Comparison of ENCODE assay signal across 1 cellular context in the genomic region with DNA sequence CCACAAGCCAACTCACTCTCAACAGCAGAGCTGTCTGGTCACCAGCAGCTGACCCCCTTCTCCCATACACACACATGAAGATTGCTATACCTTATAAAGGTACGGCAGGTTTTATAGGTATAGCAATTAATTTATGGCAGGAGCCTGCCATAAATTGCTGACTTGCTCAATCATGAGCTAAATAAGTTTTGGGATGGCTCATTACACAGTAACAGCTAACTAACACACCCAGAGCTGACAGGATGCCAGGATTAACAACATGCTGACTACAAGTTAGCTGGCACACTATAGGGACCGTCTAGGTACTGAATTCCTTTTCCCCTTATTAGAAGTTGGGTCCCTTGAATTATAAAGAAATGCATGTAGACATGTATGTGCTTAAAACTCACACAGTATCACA.
A peak's percentile ranks its signal among the peaks of the same experiment; 100 is the strongest.
TF ChIP-seq lines count a peak whose summit lies in the region.

No MANE protein-coding gene starts in this region.

TF ChIP-seq in IMR-90, 13 proteins besides CTCF, POLR2A, EP300 and RAD21:
- TF ChIP-seq MAZ (IDR thresholded peaks at IDR 0.05; ENCODE audit: borderline replicate concordance, low read depth, low read length) (no peak), MAFK (IDR thresholded peaks at IDR 0.05; ENCODE audit: low read depth, low read length) (0 out of 2 replicates have a peak, but pooled peaks have one; percentile 22)
TF ChIP-seq in IMR-90: peak in this region for 1.
